Comparison of ENCODE assay signal across 8 cellular contexts in the genomic region with DNA sequence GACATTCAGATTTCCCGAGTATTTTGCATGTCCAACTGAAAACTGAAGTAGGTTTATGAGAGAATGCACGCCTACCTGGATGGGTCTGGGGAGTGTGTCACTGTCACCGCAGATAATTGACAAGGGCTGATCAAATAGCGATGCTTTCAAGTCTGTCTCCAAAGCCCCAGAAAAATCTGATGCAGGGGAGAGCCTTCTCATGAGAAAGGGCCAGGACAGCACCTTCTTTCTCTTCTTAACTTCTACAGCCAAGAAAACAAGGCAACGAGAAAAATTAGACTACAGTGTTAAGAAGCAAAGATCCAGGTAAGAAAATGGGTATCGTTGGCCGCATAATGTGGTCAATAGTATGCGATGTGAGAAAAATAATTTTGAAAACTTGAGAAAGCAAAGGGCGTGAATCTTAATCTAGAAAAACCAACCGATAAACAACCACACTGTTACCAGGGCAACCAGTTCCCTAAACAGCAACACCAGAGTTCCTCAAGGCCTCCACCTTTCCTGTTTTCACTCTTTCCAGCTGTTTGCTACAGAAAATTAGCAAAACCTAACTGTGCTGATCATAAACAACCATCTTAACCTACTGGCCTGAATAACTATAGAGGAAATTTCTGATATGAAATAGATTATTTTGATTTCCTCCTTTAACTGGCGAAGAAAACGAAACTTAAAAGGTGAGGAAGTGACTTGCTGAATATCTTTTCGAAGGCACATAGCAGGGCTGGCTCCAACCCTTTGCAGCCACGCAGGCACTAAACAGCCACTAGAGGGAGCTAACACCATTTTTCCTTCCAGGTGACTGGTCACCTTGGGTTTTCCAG. TPM values are rescaled to one million over a fixed set of nuclear protein-coding genes. Genes with fewer than 3 reads are reported as not detected.
DNase-seq lines count a peak whose midpoint lies in the region; ATAC-seq, FAIRE-seq and TF ChIP-seq lines count a peak whose summit lies in the region.

No MANE protein-coding gene starts in this region.

- H3K79me1 ChIP-seq in H1 (ENCODE audit: low read depth, low read length): no peaks in the 10 kb centered on the region

- peak; percentile 70 for DNase-seq in AG20443 (ENCODE audit: low spot score)
- peak; percentile 80 to 87 for DNase-seq in HL-60 (ENCODE audit: low read depth in 1 of 2, low spot score in 1 of 2)
- peak; percentile 17 for DNase-seq in NK-92 (lab: John Stamatoyannopoulos, UW; ENCODE audit: unreplicated experiment)
- peak; percentile 85 for DNase-seq in activated CD8-positive, alpha-beta memory T cell treated with anti-CD3 and anti-CD28 coated beads for 24 hours
- peak; percentile 59 to 73 for DNase-seq in H1 (ENCODE audit: low read depth in 1 of 2, low spot score in 2 of 2)
- DNase-seq in memory B cell (ENCODE audit: low spot score in 2 of 2): peak; percentile 67 to 85
- DNase-seq in stimulated activated CD8-positive, alpha-beta memory T cell treated with anti-CD3 and anti-CD28 coated beads, Interleukin-4, amount 100 ng/mL, for 1 hour (ENCODE audit: low read depth in 2 of 2, low spot score in 1 of 2): peak; percentile 56 to 58

- no peak overlapping the region for H3K14ac ChIP-seq in H1 (ENCODE audit: insufficient read length)

- peak overlapping the region; percentile 26; the same call in 1 of the 2 replicates for H2AFZ ChIP-seq in H1 (ENCODE audit: low read length)

- 64% methylated on average over 14 of the region's 14 CpGs; no CpG with 5 or more reads in 1 of the 2 experiments for WGBS in H1 (ENCODE audit: extremely low coverage in 1 of 2, insufficient coverage in 1 of 2, insufficient read length in 1 of 2, insufficient replicate concordance in 2 of 2, low coverage in 1 of 2, low lambda C conversion rate in 2 of 2, missing lambda C conversion rate in 1 of 2), 2 experiments

- H3K4me1 Mint-ChIP-seq in memory B cell: peaks cover 45% of the 10 kb centered on the region

- H4K8ac ChIP-seq in H1 (ENCODE audit: extremely low read depth, insufficient read depth, low read length): no peak overlapping the region

- H2BK5ac ChIP-seq in H1 (ENCODE audit: low read depth, low read length): no peak overlapping the region

- H3K27me3 ChIP-seq in HL-60 (ENCODE audit: insufficient read depth, poor library complexity, severe bottlenecking) (no peaks in the 10 kb centered on the region), H1 (replicated peaks in 1 of 4; ENCODE audit: control insufficient read depth in 3 of 4, extremely low read depth in 1 of 4, insufficient read depth in 3 of 4, low read length in 3 of 4) (no peaks in the 10 kb centered on the region)

- H2BK12ac ChIP-seq in H1 (ENCODE audit: low read depth, low read length): peak overlapping the region; percentile 10; the same call in 1 of the 2 replicates

- no peaks in the 10 kb centered on the region for H4K20me1 ChIP-seq in H1 (replicated peaks in 1 of 2; ENCODE audit: control insufficient read depth in 1 of 2, insufficient read depth in 2 of 2, low read length in 2 of 2)

- no peaks in the 10 kb centered on the region for H3K27me3 Mint-ChIP-seq in memory B cell

- no peak overlapping the region for H4K5ac ChIP-seq in H1 (ENCODE audit: insufficient read length, low read depth, low read length)

- POLR2A ChIA-PET in H1 (lab: Charles Lee; ENCODE audit: partially characterized antibody): interaction anchor here (1.0 to 1.3 kb wide), 4 partner anchors 20 to 68 kb away, joined by 3 to 9 read pairs (median 3); a partner anchor contains a TSS

- peak overlapping the region; percentile 85 for H3K27ac ChIP-seq in HL-60 (replicated peaks)
- H3K27ac ChIP-seq in H1 (ENCODE audit: low read depth, low read length): peak overlapping the region; percentile 69

- H3K79me2 ChIP-seq in H1 (ENCODE audit: control insufficient read depth in 1 of 2, insufficient read depth in 2 of 2, low read length in 2 of 2): no peaks in the 10 kb centered on the region

- no peak overlapping the region for H3K56ac ChIP-seq in H1 (replicated peaks; ENCODE audit: insufficient read length, low read depth, low read length)

- H3K23me2 ChIP-seq in H1 (ENCODE audit: low read depth, low read length): no peaks in the 10 kb centered on the region

- ATAC-seq in GM18909 (IDR thresholded peaks at IDR 0.05; ENCODE audit: poor library complexity, unreplicated experiment) (peak; percentile 41), memory B cell (ENCODE audit: low read depth) (peak; percentile 60)

- TF ChIP-seq POLR2A in H1 (IDR thresholded peaks at IDR 0.05; ENCODE audit: control extremely low read depth in 1 of 2, low read depth in 2 of 2, low read length in 2 of 2): no peak

- H3K4me2 ChIP-seq in H1 (ENCODE audit: insufficient read depth in 1 of 2, low read depth in 2 of 2, low read length in 2 of 2): peak overlapping the region in 1 of 2 experiments; percentile 47; a peak in 1 of 4 replicates

- H3K18ac ChIP-seq in H1 (ENCODE audit: extremely low read depth, low read length): no peak overlapping the region

- no peaks in the 10 kb centered on the region; a peak in 1 of 7 replicates for H3K4me1 ChIP-seq in H1 (replicated peaks in 1 of 4; ENCODE audit: control insufficient read depth in 3 of 4, insufficient read depth in 4 of 4, low read length in 3 of 4)

- H3K9ac ChIP-seq in H1 (replicated peaks in 1 of 4; ENCODE audit: extremely low read depth in 1 of 4, low read depth in 3 of 4, low read length in 3 of 4): peak overlapping the region in 2 of 4 experiments; percentile 24 to 29; a peak in 3 of 7 replicates

- no peak overlapping the region for H2BK20ac ChIP-seq in H1 (ENCODE audit: low read length)

- TF ChIP-seq RAD21 in H1 (IDR thresholded peaks at IDR 0.05 in 1 of 2, conservative IDR thresholded peaks at IDR 0.05 in 1 of 2; ENCODE audit: low read depth in 2 of 2, low read length in 2 of 2): peak; percentile 83 to 87

- H3K27ac Mint-ChIP-seq in memory B cell: peak overlapping the region; percentile 99

- no peaks in the 10 kb centered on the region for H3K9me3 Mint-ChIP-seq in memory B cell

- TF ChIP-seq EP300 in H1 (IDR thresholded peaks at IDR 0.05; ENCODE audit: borderline replicate concordance in 1 of 2, low read depth in 2 of 2, low read length in 2 of 2): no peak

- peaks cover 45% of the 10 kb centered on the region for H3K36me3 Mint-ChIP-seq in memory B cell

- H3K4me3 Mint-ChIP-seq in memory B cell: peak overlapping the region; percentile 96

- no peak overlapping the region for H2BK15ac ChIP-seq in H1 (ENCODE audit: low read length)

- no peaks in the 10 kb centered on the region for H3K9me3 ChIP-seq in H1 (ENCODE audit: insufficient read depth in 2 of 2, low read depth in 1 of 2, low read length in 1 of 2)

- peak overlapping the region; percentile 71 for H3K4me3 ChIP-seq in HL-60 (replicated peaks; ENCODE audit: insufficient read depth, low read length)
- H3K4me3 ChIP-seq in H1 (ENCODE audit: extremely low read depth in 1 of 4, insufficient read depth in 2 of 4, low read depth in 3 of 4, low read length in 4 of 4): peak overlapping the region in 1 of 4 experiments; percentile 24; a peak in 1 of 8 replicates

- peak; percentile 95 for FAIRE-seq in H1 (lab: Jason Lieb, UNC)

- CTCF ChIA-PET in H1 (lab: Charles Lee; ENCODE audit: partially characterized antibody): interaction anchor here (0.6 to 11.7 kb wide), 33 partner anchors 9 to 383 kb away, joined by 3 to 144 read pairs (median 4); a partner anchor contains a TSS

- H2AK5ac ChIP-seq in H1 (ENCODE audit: low read depth, low read length): no peak overlapping the region; the same call in 1 of the 2 replicates

- H4K91ac ChIP-seq in H1 (replicated peaks; ENCODE audit: insufficient read length, low read length): no peak overlapping the region

- H3K36me3 ChIP-seq in H1 (ENCODE audit: control insufficient read depth in 2 of 4, insufficient read depth in 4 of 4, low read length in 3 of 4): no peaks in the 10 kb centered on the region

- no peak overlapping the region for H3K23ac ChIP-seq in H1 (ENCODE audit: insufficient read length)

- no peak overlapping the region for H3K4ac ChIP-seq in H1 (replicated peaks; ENCODE audit: insufficient read length, low read depth, low read length)

- TF ChIP-seq CTCF in HL-60 (IDR thresholded peaks at IDR 0.05; ENCODE audit: insufficient read depth, low read length): peak; percentile 98
- TF ChIP-seq CTCF in H1 (IDR thresholded peaks at IDR 0.05; ENCODE audit: control extremely low read depth in 1 of 3, insufficient read depth in 1 of 3, low read depth in 1 of 3, low read length in 3 of 3): peak; percentile 88 to 97 (median 92)

- H2BK120ac ChIP-seq in H1 (replicated peaks; ENCODE audit: low read depth, low read length): no peak overlapping the region

TF ChIP-seq in H1, 55 proteins besides CTCF, POLR2A, EP300 and RAD21 (continues in another document):
- TF ChIP-seq RBBP5 (IDR thresholded peaks at IDR 0.05; ENCODE audit: borderline replicate concordance, low read depth, low read length) (0 out of 2 replicates have a peak, but pooled peaks have one; percentile 60), YY1 (IDR thresholded peaks at IDR 0.05; ENCODE audit: low read depth, low read length) (0 out of 2 replicates have a peak, but pooled peaks have one; percentile 33), CBX8 (IDR thresholded peaks at IDR 0.05; ENCODE audit: borderline replicate concordance, low read depth, low read length) (no peak), TBP (IDR thresholded peaks at IDR 0.05; ENCODE audit: low read depth, low read length) (0 out of 2 replicates have a peak, but pooled peaks have one; percentile 28), KDM4A (IDR thresholded peaks at IDR 0.05; ENCODE audit: low read depth, low read length, severe bottlenecking) (no peak), TEAD4 (IDR thresholded peaks at IDR 0.05; ENCODE audit: low read depth, low read length) (0 out of 2 replicates have a peak, but pooled peaks have one; percentile 24)

RNA-seq across cellular contexts. Expression of a gene that starts 2.6 kb away (rescaled TPM):
- not detected in 2 replicates for total RNA-seq in H1 (2021; fragmentation: NEBNext Ultra II Directional; extraction: Animal tissue kit (Norgen Biotek cat#: 25700))
- polyA plus RNA-seq in H1 (2011; rRNA removed): not detected in 2 replicates
- not detected for polyA plus RNA-seq in H1 (2011; cell fraction: cytosol; rRNA removed)
- polyA plus RNA-seq in H1 (2011; cell fraction: nucleus; rRNA removed): 0.06 TPM
- not detected in 4 replicates for polyA plus RNA-seq in H1 (2012, experiment 1 of 2)
- not detected for polyA plus RNA-seq in H1 (2012, experiment 2 of 2)
- polyA plus RNA-seq in H1 (2013, experiment 1 of 2): not detected
- 0.02 TPM for polyA plus RNA-seq in H1 (2013, experiment 2 of 2)
- polyA minus RNA-seq in H1 (2011; rRNA and poly(A)+ RNA removed): not detected in 2 replicates
- not detected for polyA minus RNA-seq in H1 (2011; cell fraction: cytosol; rRNA and poly(A)+ RNA removed)
- not detected for polyA minus RNA-seq in H1 (2011; cell fraction: nucleus; rRNA and poly(A)+ RNA removed)

RNA-seq across cellular contexts. Expression of a gene that starts 42.2 kb away (rescaled TPM):
- total RNA-seq in H1 (2021; fragmentation: NEBNext Ultra II Directional; extraction: Animal tissue kit (Norgen Biotek cat#: 25700)): 2.7 and 3.8 TPM in 2 replicates
- polyA plus RNA-seq in H1 (2011; rRNA removed): 0.58 and 0.60 TPM in 2 replicates
- polyA plus RNA-seq in H1 (2011; cell fraction: cytosol; rRNA removed): 0.67 TPM
- polyA plus RNA-seq in H1 (2011; cell fraction: nucleus; rRNA removed): 1.9 TPM
- 1.5 to 2.3 TPM (median 2.1 TPM) in 4 replicates for polyA plus RNA-seq in H1 (2012, experiment 1 of 2)
- polyA plus RNA-seq in H1 (2012, experiment 2 of 2): 0.33 TPM
- polyA plus RNA-seq in H1 (2013, experiment 1 of 2): 1.9 TPM
- polyA plus RNA-seq in H1 (2013, experiment 2 of 2): 1.4 TPM
- polyA minus RNA-seq in H1 (2011; rRNA and poly(A)+ RNA removed): 0.88 and 1.2 TPM in 2 replicates
- 1.3 TPM for polyA minus RNA-seq in H1 (2011; cell fraction: cytosol; rRNA and poly(A)+ RNA removed)
- 3.0 TPM for polyA minus RNA-seq in H1 (2011; cell fraction: nucleus; rRNA and poly(A)+ RNA removed)

Comparison
In these comparisons a context has a peak if more than half of its experiments do, and no peak if none do; other contexts are left out.
1. DNase-seq: peak in every context shown above with its lines; median percentile 85 in activated CD8-positive, alpha-beta memory T cell treated with anti-CD3 and anti-CD28 coated beads for 24 hours; 84 in HL-60; 76 in memory B cell; 70 in AG20443; 66 in H1; 57 in stimulated activated CD8-positive, alpha-beta memory T cell treated with anti-CD3 and anti-CD28 coated beads, Interleukin-4, amount 100 ng/mL, for 1 hour; 17 in NK-92.